8 cellular contexts compared by ENCODE assay signal in the genomic region with DNA sequence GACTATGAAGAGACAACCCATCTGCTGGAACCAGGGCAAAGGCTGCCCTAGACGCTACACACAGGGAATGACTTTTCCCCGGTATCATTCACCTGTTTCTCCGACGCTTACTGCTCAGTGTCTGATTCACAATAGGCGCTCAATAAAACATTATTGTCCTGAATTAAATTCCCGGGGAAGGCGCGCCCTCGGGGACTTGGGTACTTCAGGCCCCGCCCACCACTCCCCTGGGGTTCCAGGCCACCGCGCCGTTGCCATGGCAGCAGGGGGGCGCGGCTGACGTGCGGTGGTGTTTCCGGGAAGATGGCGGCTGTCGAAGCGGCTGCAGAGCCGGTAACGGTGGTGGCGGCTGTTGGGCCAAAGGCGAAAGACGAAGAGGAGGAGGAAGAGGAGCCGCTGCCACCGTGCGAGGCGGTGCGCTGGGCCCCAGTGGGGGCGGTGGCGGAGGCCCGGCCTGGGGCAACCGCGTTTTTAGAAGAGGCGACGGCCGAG. TPM values are rescaled to one million over a fixed set of nuclear protein-coding genes. Genes with fewer than 3 reads are reported as not detected.
DNase-seq lines count a peak whose midpoint lies in the region; ATAC-seq and TF ChIP-seq lines count a peak whose summit lies in the region.

A gene (plus strand): TSS at position 292 of the 492 bp plus-strand sequence. CDS start 12 bp downstream, at position 304.

- TF ChIP-seq CTCF in BJ (IDR thresholded peaks at IDR 0.05; ENCODE audit: insufficient read depth, low read depth, low read length) (no peak), endothelial cell (IDR thresholded peaks at IDR 0.05; ENCODE audit: unreplicated experiment) (no peak)

- DNase-seq in BJ (ENCODE audit: low read depth) (peak; percentile 27), HT-29 (ENCODE audit: low spot score) (peak; percentile 95), NOMO-1 (lab: John Stamatoyannopoulos, UW; ENCODE audit: unreplicated experiment in 2 of 2) (peak; percentile 61 to 80), endothelial cell (ENCODE audit: low spot score) (peak; percentile 90), midbrain (lab: John Stamatoyannopoulos, UW) (peak; percentile 89)
- DNase-seq in activated CD8-positive, alpha-beta memory T cell treated with anti-CD3 and anti-CD28 coated beads, Interleukin-2, amount 50 U/mL, for 1 hour (ENCODE audit: extremely low read depth) = peak; percentile 60
- DNase-seq in stimulated activated CD8-positive, alpha-beta memory T cell treated with anti-CD3 and anti-CD28 coated beads, Interleukin-15, amount 100 ng/mL, for 48 hours (ENCODE audit: low read depth in 2 of 2) = peak; percentile 88 to 90

- H3K27me3 ChIP-seq in BJ (ENCODE audit: control insufficient read depth, insufficient read depth, low read length) = no peaks in the 10 kb centered on the region

- H3K27me3 Mint-ChIP-seq in endothelial cell (ENCODE audit: unreplicated experiment) = peaks cover 10% of the 10 kb centered on the region

- peak; percentile 69 for ATAC-seq in GM19351 (IDR thresholded peaks at IDR 0.05; ENCODE audit: unreplicated experiment)

- H3K36me3 ChIP-seq in BJ (ENCODE audit: control insufficient read depth, insufficient read depth, low read length) = no peaks in the 10 kb centered on the region; the same call in 1 of the 2 replicates

- CTCF ChIA-PET in BJ (lab: Yijun Ruan, JAX) = interaction anchor here (0.7 kb wide), 2 partner anchors 56 to 898 kb away, joined by 3 read pairs; no protein-coding TSS in a partner anchor

- H3K4me3 Mint-ChIP-seq in endothelial cell (ENCODE audit: unreplicated experiment) = peak within 1 kb of the TSS; percentile 98

- H3K27ac Mint-ChIP-seq in endothelial cell (ENCODE audit: unreplicated experiment) = peak within 1 kb of the TSS; percentile 94

- POLR2A ChIA-PET in BJ (lab: Charles Lee) = interaction anchor here (1.3 kb wide), 1 partner anchor 18 kb away, joined by 3 read pairs; no protein-coding TSS in a partner anchor

- H3K9me3 Mint-ChIP-seq in endothelial cell (ENCODE audit: unreplicated experiment) = no peaks in the 10 kb centered on the region

- H3K36me3 Mint-ChIP-seq in endothelial cell (ENCODE audit: low read depth, unreplicated experiment) = peaks cover 10% of the 10 kb centered on the region

- H3K4me1 Mint-ChIP-seq in endothelial cell (ENCODE audit: unreplicated experiment) = peaks cover 26% of the 10 kb centered on the region

- H3K4me3 ChIP-seq in BJ (ENCODE audit: low read depth, low read length) = peak within 1 kb of the TSS; percentile 99

RNA-seq across cellular contexts. Expression of the gene that starts here (rescaled TPM):
- 9.8 and 12.9 TPM in 2 replicates for polyA plus RNA-seq in BJ (2011; rRNA removed)
- polyA minus RNA-seq in BJ (2011; rRNA and poly(A)+ RNA removed) = 7.1 and 8.9 TPM in 2 replicates
- 13.0 and 13.8 TPM in 2 replicates for total RNA-seq in HT-29 (2014; rRNA removed; shearing (Covaris generic))
- total RNA-seq in endothelial cell (ENCODE audit: unreplicated experiment) = 12.2 TPM

Comparison
In these comparisons a context has a peak if more than half of its experiments do, and no peak if none do; other contexts are left out.
1. Peak in every context shown above with its lines: DNase-seq, ATAC-seq and H3K4me3 ChIP-seq.
2. DNase-seq: peak in every context shown above with its lines; median percentile 95 in HT-29; 90 in endothelial cell; 89 in midbrain; 89 in stimulated activated CD8-positive, alpha-beta memory T cell treated with anti-CD3 and anti-CD28 coated beads, Interleukin-15, amount 100 ng/mL, for 48 hours; 70 in NOMO-1; 60 in activated CD8-positive, alpha-beta memory T cell treated with anti-CD3 and anti-CD28 coated beads, Interleukin-2, amount 50 U/mL, for 1 hour; 27 in BJ.